ENCODE assay signal across 9 cellular contexts in genomic region chr10:123967626-123968243, GRCh38.
DNase-seq lines count a peak whose midpoint lies in the region; ATAC-seq and TF ChIP-seq lines count a peak whose summit lies in the region.
"Had no signal": no experiment of that assay in that cellular context is flagged by ENCODE, and none has a peak within 500 bp of the region (broad histone marks: within the 10 kb centered on the region; RNA-seq: fewer than 3 reads in every experiment).

No MANE protein-coding gene starts in this region.

- H3K36me3 Mint-ChIP-seq in activated naive CD8-positive, alpha-beta T cell treated with anti-CD3 and anti-CD28 coated beads, Interleukin-2, amount 10 ng/mL, durations not matched to agents 7 days and 5 days, result no peaks in the 10 kb centered on the region

- H3K27ac Mint-ChIP-seq in activated naive CD8-positive, alpha-beta T cell treated with anti-CD3 and anti-CD28 coated beads, Interleukin-2, amount 10 ng/mL, durations not matched to agents 7 days and 5 days, result no peak overlapping the region

- 6 to 7% methylated on average over 19 of the region's 19 CpGs for WGBS in heart right ventricle, 2 donors
- 4 to 6% (median 6%) methylated on average over 19 of the region's 19 CpGs for WGBS in psoas muscle, 3 donors

- POLR2A ChIA-PET in activated naive CD8-positive, alpha-beta T cell treated with anti-CD3 and anti-CD28 coated beads, Interleukin-2, amount 10 ng/mL, durations not matched to agents 7 days and 5 days (lab: Charles Lee), result no interaction called here

- no peaks in the 10 kb centered on the region for H3K9me3 ChIP-seq in heart right ventricle
- H3K9me3 ChIP-seq in psoas muscle, result no peaks in the 10 kb centered on the region

- H3K4me1 Mint-ChIP-seq in activated naive CD8-positive, alpha-beta T cell treated with anti-CD3 and anti-CD28 coated beads, Interleukin-2, amount 10 ng/mL, durations not matched to agents 7 days and 5 days, result peaks cover 2% of the 10 kb centered on the region

- TF ChIP-seq CTCF in heart right ventricle (IDR thresholded peaks at IDR 0.05) (peak; percentile 61 to 93 (median 90)), psoas muscle (IDR thresholded peaks at IDR 0.05) (peak; percentile 90)

- H3K27me3 ChIP-seq in heart right ventricle (peaks cover 8 to 81% (median 75%) of the 10 kb centered on the region in 7 donors), psoas muscle (ENCODE audit: insufficient read depth in 3 of 3, low read length in 2 of 3) (peaks cover 0 to 74% (median 24%) of the 10 kb centered on the region in 3 donors)

- H3K4me3 ChIP-seq in heart right ventricle (peak overlapping the region in 2 of 10 donors; percentile 4 to 7), psoas muscle (no peak overlapping the region)
- H3K4me3 ChIP-seq: skin epidermis had no signal

- H3K9me3 Mint-ChIP-seq in activated naive CD8-positive, alpha-beta T cell treated with anti-CD3 and anti-CD28 coated beads, Interleukin-2, amount 10 ng/mL, durations not matched to agents 7 days and 5 days, result peaks cover 3% of the 10 kb centered on the region

- DNase-seq in C1 segment of cervical spinal cord (lab: John Stamatoyannopoulos, UW), result peak in 10 of 14 donors; percentile 29 to 69 (median 46)
- DNase-seq in H4 (ENCODE audit: low spot score), result peak; percentile 34
- DNase-seq in NOMO-1 treated with dmso at 0.1 percent for 144 hours (lab: John Stamatoyannopoulos, UW; ENCODE audit: unreplicated experiment), result peak; percentile 1
- peak; percentile 69 for DNase-seq in activated naive CD8-positive, alpha-beta T cell treated with anti-CD3 and anti-CD28 coated beads, Interleukin-2, amount 10 ng/mL, durations not matched to agents 7 days and 5 days
- DNase-seq in heart right ventricle, result peak; percentile 64 to 72
- peak; percentile 74 to 83 for DNase-seq in psoas muscle

- no peak overlapping the region for H3K27ac ChIP-seq in heart right ventricle
- H3K27ac ChIP-seq in psoas muscle, result no peak overlapping the region
- H3K27ac ChIP-seq: skin epidermis had no signal

- H3K4me1 ChIP-seq in heart right ventricle (peaks cover 0 to 10% (median 3%) of the 10 kb centered on the region in 9 donors), psoas muscle (peaks cover 5% of the 10 kb centered on the region)

- H3K36me3 ChIP-seq in heart right ventricle (no peaks in the 10 kb centered on the region), psoas muscle (ENCODE audit: insufficient read depth in 1 of 2, low read depth in 1 of 2) (no peaks in the 10 kb centered on the region)

- intact Hi-C loops in heart right ventricle (cut with DNase I), result loop anchor here (1.0 to 10.0 kb wide), 5 partner anchors 384 to 833 kb away; partner anchors contain the start of gene HMX3 (in 2 of the 10)
- intact Hi-C loops in psoas muscle (cut with DNase I), result loop anchor here in 1 of 2 donors (1.0 to 10.0 kb wide), 2 partner anchors 384 to 833 kb away; partner anchors contain the start of gene HMX3

- peaks cover 22% of the 10 kb centered on the region for H3K27me3 Mint-ChIP-seq in activated naive CD8-positive, alpha-beta T cell treated with anti-CD3 and anti-CD28 coated beads, Interleukin-2, amount 10 ng/mL, durations not matched to agents 7 days and 5 days

- ATAC-seq in activated naive CD8-positive, alpha-beta T cell treated with anti-CD3 and anti-CD28 coated beads, Interleukin-2, amount 10 ng/mL, durations not matched to agents 7 days and 5 days (ENCODE audit: low read depth), result peak; percentile 45
- ATAC-seq in heart right ventricle (peak; percentile 64 to 88 (median 74)), psoas muscle (peak; percentile 75 to 90 (median 79)), HG02763 (IDR thresholded peaks at IDR 0.05; ENCODE audit: unreplicated experiment) (no peak), GM19035 (IDR thresholded peaks at IDR 0.05; ENCODE audit: unreplicated experiment) (no peak)

- no peak overlapping the region for H3K4me3 Mint-ChIP-seq in activated naive CD8-positive, alpha-beta T cell treated with anti-CD3 and anti-CD28 coated beads, Interleukin-2, amount 10 ng/mL, durations not matched to agents 7 days and 5 days

Comparison
In these comparisons a context has a peak if more than half of its experiments do, and no peak if none do; other contexts are left out.
1. DNase-seq: peak in every context shown above with its lines; median percentile 78 in psoas muscle; 69 in activated naive CD8-positive, alpha-beta T cell treated with anti-CD3 and anti-CD28 coated beads, Interleukin-2, amount 10 ng/mL, durations not matched to agents 7 days and 5 days; 68 in heart right ventricle; 46 in C1 segment of cervical spinal cord; 34 in H4; 1 in NOMO-1 treated with dmso at 0.1 percent for 144 hours.
2. ATAC-seq: peak in activated naive CD8-positive, alpha-beta T cell treated with anti-CD3 and anti-CD28 coated beads, Interleukin-2, amount 10 ng/mL, durations not matched to agents 7 days and 5 days (single experiment), heart right ventricle (8 of 8) and psoas muscle (4 of 4); none in HG02763 (single experiment) and GM19035 (single experiment).